ENCODE assay signal across 16 cellular contexts in genomic region chr2:109137616-109138015, GRCh38. TPM values are rescaled to one million over a fixed set of nuclear protein-coding genes. Genes with fewer than 3 reads are reported as not detected.
A peak's percentile ranks its signal among the peaks of the same experiment; 100 is the strongest.
DNase-seq lines count a peak whose midpoint lies in the region; ATAC-seq and TF ChIP-seq lines count a peak whose summit lies in the region.
"Had no signal": no experiment of that assay in that cellular context is flagged by ENCODE, and none has a peak within 500 bp of the region (broad histone marks: within the 10 kb centered on the region; RNA-seq: fewer than 3 reads in every experiment).

No MANE protein-coding gene starts in this region.

- no peaks in the 10 kb centered on the region for H3K9me3 ChIP-seq in heart left ventricle
- H3K9me3 ChIP-seq in endodermal cell (ENCODE audit: control insufficient read depth, low read length), result no peaks in the 10 kb centered on the region
- H3K9me3 ChIP-seq: HAP-1 had no signal

- H3K4me1 ChIP-seq in heart left ventricle (peaks cover 0 to 14% (median 3%) of the 10 kb centered on the region in 12 donors), endodermal cell (ENCODE audit: control insufficient read depth, insufficient read depth, low read length) (peaks cover 9% of the 10 kb centered on the region)
- H3K4me1 ChIP-seq: HAP-1 had no signal

- H3K27ac Mint-ChIP-seq in activated naive CD8-positive, alpha-beta T cell, result peak overlapping the region; percentile 46
- no peak overlapping the region for H3K27ac Mint-ChIP-seq in activated naive CD8-positive, alpha-beta T cell treated with anti-CD3 and anti-CD28 coated beads for 36 hours
- H3K27ac Mint-ChIP-seq in brain, result peak overlapping the region in 3 of 5 experiments; percentile 46 to 96 (median 94)
- H3K27ac Mint-ChIP-seq in endodermal cell, result no peak overlapping the region
- no peak overlapping the region for H3K27ac Mint-ChIP-seq in endothelial cell (ENCODE audit: unreplicated experiment)
- H3K27ac Mint-ChIP-seq: CD4-positive, alpha-beta memory T cell had no signal

- TF ChIP-seq CTCF in brain (conservative IDR thresholded peaks at IDR 0.05) (no peak), heart left ventricle (IDR thresholded peaks at IDR 0.05) (no peak), endodermal cell (conservative IDR thresholded peaks at IDR 0.05) (no peak), endothelial cell (IDR thresholded peaks at IDR 0.05; ENCODE audit: unreplicated experiment) (no peak)

- TF ChIP-seq POLR2A in heart left ventricle (IDR thresholded peaks at IDR 0.05), result no peak

- no peaks in the 10 kb centered on the region for H3K36me3 ChIP-seq in heart left ventricle
- no peaks in the 10 kb centered on the region for H3K36me3 ChIP-seq in endodermal cell (ENCODE audit: control insufficient read depth, insufficient read depth, low read length)
- H3K36me3 ChIP-seq: HAP-1 had no signal

- H3K27ac ChIP-seq in heart left ventricle (no peak overlapping the region), endodermal cell (ENCODE audit: low read depth, low read length) (no peak overlapping the region)

- H3K4me3 ChIP-seq in heart left ventricle (no peak overlapping the region), endodermal cell (ENCODE audit: low read length) (no peak overlapping the region)
- H3K4me3 ChIP-seq: HAP-1 had no signal

- 80 to 97% (median 91%) methylated on average over 5 to 6 of the region's 6 CpGs for WGBS in heart left ventricle, 4 donors
- 82 to 86% methylated on average over 5 of the region's 6 CpGs for WGBS in endodermal cell (ENCODE audit: insufficient coverage in 1 of 2, insufficient read length in 1 of 2), 2 experiments

- H3K9ac ChIP-seq in endodermal cell (ENCODE audit: extremely low read depth, low read length, poor library complexity, severe bottlenecking), result no peak overlapping the region

- no peaks in the 10 kb centered on the region for H3K27me3 Mint-ChIP-seq in activated naive CD8-positive, alpha-beta T cell
- no peaks in the 10 kb centered on the region for H3K27me3 Mint-ChIP-seq in activated naive CD8-positive, alpha-beta T cell treated with anti-CD3 and anti-CD28 coated beads for 36 hours
- H3K27me3 Mint-ChIP-seq in brain (no peaks in the 10 kb centered on the region), endodermal cell (ENCODE audit: insufficient read depth) (peaks cover 29% of the 10 kb centered on the region), endothelial cell (ENCODE audit: unreplicated experiment) (no peaks in the 10 kb centered on the region)

- peaks cover 57% of the 10 kb centered on the region for H3K4me1 Mint-ChIP-seq in activated naive CD8-positive, alpha-beta T cell (ENCODE audit: low read depth)
- H3K4me1 Mint-ChIP-seq in activated naive CD8-positive, alpha-beta T cell treated with anti-CD3 and anti-CD28 coated beads for 36 hours, result peaks cover 32% of the 10 kb centered on the region
- H3K4me1 Mint-ChIP-seq in brain (peaks cover 81% of the 10 kb centered on the region), endodermal cell (peaks cover 45% of the 10 kb centered on the region), endothelial cell (ENCODE audit: unreplicated experiment) (peaks cover 18% of the 10 kb centered on the region)

- no peak for DNase-seq in activated naive CD8-positive, alpha-beta T cell treated with anti-CD3 and anti-CD28 coated beads for 36 hours
- DNase-seq in NCI-H524 treated with DMSO at 0.1 percent for 48 hours (lab: John Stamatoyannopoulos, UW) (peak; percentile 16), heart left ventricle (no peak), endodermal cell (no peak), endothelial cell (ENCODE audit: low spot score) (no peak)
- DNase-seq: 8988T; AML-193; C1 segment of cervical spinal cord; CD4-positive, alpha-beta memory T cell; COR-L47; DMS53; GF-D8 had no signal

- ATAC-seq in heart left ventricle (no peak), GM19397 (IDR thresholded peaks at IDR 0.05; ENCODE audit: unreplicated experiment) (no peak)

- no peaks in the 10 kb centered on the region for H3K27me3 ChIP-seq in heart left ventricle
- H3K27me3 ChIP-seq in endodermal cell (ENCODE audit: control insufficient read depth, insufficient read depth, low read length, poor library complexity, severe bottlenecking), result peaks cover 18% of the 10 kb centered on the region

- H3K9me3 Mint-ChIP-seq in activated naive CD8-positive, alpha-beta T cell (ENCODE audit: low read depth), result no peaks in the 10 kb centered on the region
- H3K9me3 Mint-ChIP-seq in activated naive CD8-positive, alpha-beta T cell treated with anti-CD3 and anti-CD28 coated beads for 36 hours, result no peaks in the 10 kb centered on the region
- peaks cover 0 to 2% (median 0%) of the 10 kb centered on the region in 5 experiments for H3K9me3 Mint-ChIP-seq in brain
- no peaks in the 10 kb centered on the region for H3K9me3 Mint-ChIP-seq in endodermal cell
- no peaks in the 10 kb centered on the region for H3K9me3 Mint-ChIP-seq in endothelial cell (ENCODE audit: unreplicated experiment)
- H3K9me3 Mint-ChIP-seq: CD4-positive, alpha-beta memory T cell had no signal

- intact Hi-C loops in heart left ventricle (cut with DNase I), result loop anchor here in 4 of 10 donors (10.0 kb wide), 4 partner anchors 47 to 127 kb away; no protein-coding TSS in a partner anchor

- H3K4me3 Mint-ChIP-seq in activated naive CD8-positive, alpha-beta T cell, result no peak overlapping the region
- no peak overlapping the region for H3K4me3 Mint-ChIP-seq in activated naive CD8-positive, alpha-beta T cell treated with anti-CD3 and anti-CD28 coated beads for 36 hours
- H3K4me3 Mint-ChIP-seq in brain (peak overlapping the region in 3 of 5 experiments; percentile 13 to 99 (median 54)), endodermal cell (no peak overlapping the region), endothelial cell (ENCODE audit: unreplicated experiment) (no peak overlapping the region)
- H3K4me3 Mint-ChIP-seq: CD4-positive, alpha-beta memory T cell had no signal

- H3K36me3 Mint-ChIP-seq in activated naive CD8-positive, alpha-beta T cell, result no peaks in the 10 kb centered on the region
- H3K36me3 Mint-ChIP-seq in activated naive CD8-positive, alpha-beta T cell treated with anti-CD3 and anti-CD28 coated beads for 36 hours, result no peaks in the 10 kb centered on the region
- H3K36me3 Mint-ChIP-seq in brain, result no peaks in the 10 kb centered on the region
- H3K36me3 Mint-ChIP-seq in endodermal cell (ENCODE audit: low read depth), result no peaks in the 10 kb centered on the region
- peaks cover 3% of the 10 kb centered on the region for H3K36me3 Mint-ChIP-seq in endothelial cell (ENCODE audit: low read depth, unreplicated experiment)
- H3K36me3 Mint-ChIP-seq: CD4-positive, alpha-beta memory T cell had no signal

RNA-seq across cellular contexts. Expression of gene SH3RF3, which starts 8.6 kb away (rescaled TPM):
- total RNA-seq in activated naive CD8-positive, alpha-beta T cell treated with anti-CD3 and anti-CD28 coated beads for 36 hours, result 1 to 10 TPM; 2.2 to 2.5 TPM
- polyA plus RNA-seq in brain (ENCODE audit: insufficient read depth, low read depth, low replicate concordance) (2.3 TPM), heart left ventricle (10 to 100 TPM in 1 of 2 donors, 1 to 10 TPM in 1; 5.2 to 15.7 TPM)
- total RNA-seq in heart left ventricle (10 to 100 TPM in 4 of 9 donors, 1 to 10 TPM in 5; 5.3 to 13.3 (median 7.9) TPM), endodermal cell (1 to 10 TPM; 1.5 to 1.8 TPM), endothelial cell (ENCODE audit: unreplicated experiment) (12.8 TPM)
- 1.7 TPM for polyA plus RNA-seq in endodermal cell (2013, experiment 1 of 2)
- polyA plus RNA-seq in endodermal cell (2013, experiment 2 of 2), result 1.8 TPM

Comparison
In these comparisons a context has a peak if more than half of its experiments do, and no peak if none do; other contexts are left out.
1. H3K27ac Mint-ChIP-seq: peak in activated naive CD8-positive, alpha-beta T cell (single experiment) and brain (3 of 5); none in activated naive CD8-positive, alpha-beta T cell treated with anti-CD3 and anti-CD28 coated beads for 36 hours (single experiment), endodermal cell (single experiment) and endothelial cell (single experiment).
2. H3K4me3 Mint-ChIP-seq: peak in brain (3 of 5); none in activated naive CD8-positive, alpha-beta T cell (single experiment), activated naive CD8-positive, alpha-beta T cell treated with anti-CD3 and anti-CD28 coated beads for 36 hours (single experiment), endodermal cell (single experiment) and endothelial cell (single experiment).